ENCODE assay signal across 13 cellular contexts in the genomic region with DNA sequence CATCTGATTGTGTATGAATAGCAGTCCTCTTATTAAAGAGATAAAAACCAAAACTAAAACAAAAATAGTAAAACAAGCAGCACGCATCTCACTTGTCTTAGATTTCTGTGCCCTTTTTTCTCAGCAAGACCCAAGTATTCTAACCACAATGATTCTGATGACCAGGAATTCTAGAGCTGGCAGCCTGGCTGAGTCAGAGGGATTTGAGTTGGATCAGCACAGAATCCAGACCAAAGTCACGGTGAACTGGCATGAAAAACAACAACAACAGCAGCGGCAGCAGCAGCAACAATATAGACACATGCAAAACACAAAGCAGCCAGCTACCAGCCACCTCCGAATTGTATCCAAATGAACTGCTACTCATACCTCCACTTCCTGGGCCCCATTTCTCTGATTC.
A peak's percentile ranks its signal among the peaks of the same experiment; 100 is the strongest.
DNase-seq lines count a peak whose midpoint lies in the region; FAIRE-seq and TF ChIP-seq lines count a peak whose summit lies in the region.
"Had no signal": no experiment of that assay in that cellular context is flagged by ENCODE, and none has a peak within 500 bp of the region (broad histone marks: within the 10 kb centered on the region; RNA-seq: fewer than 3 reads in every experiment).

No MANE protein-coding gene starts in this region.

- H3K27me3 ChIP-seq in bronchial epithelial cell (ENCODE audit: control insufficient read depth, insufficient read depth, low read length) (no peaks in the 10 kb centered on the region), mesenchymal stem cell (ENCODE audit: control insufficient read depth in 1 of 2, insufficient read depth in 1 of 2, low read length in 2 of 2) (no peaks in the 10 kb centered on the region)
- H3K27me3 ChIP-seq: left lung had no signal

- no peak overlapping the region for H2BK120ac ChIP-seq in mesenchymal stem cell (ENCODE audit: low read depth, low read length)

- intact Hi-C loops in head of caudate nucleus (cut with DNase I), result no loop called here

- TF ChIP-seq CTCF in AG10803 (conservative IDR thresholded peaks at IDR 0.05; ENCODE audit: low read length) (no peak), bronchial epithelial cell (IDR thresholded peaks at IDR 0.05; ENCODE audit: insufficient read depth, low read length, severe bottlenecking) (no peak)

- DNase-seq in AG10803 (ENCODE audit: low read depth) (peak; percentile 83), NCI-H526 (lab: John Stamatoyannopoulos, UW) (peak; percentile 61 to 74), bronchial epithelial cell (ENCODE audit: low read depth) (peak; percentile 52), mesenchymal stem cell (peak; percentile 63), head of caudate nucleus (no peak), iPS-NIHi7 (ENCODE audit: extremely low spot score) (no peak), NCI-H69 (lab: John Stamatoyannopoulos, UW) (no peak)
- DNase-seq in effector CD8-positive, alpha-beta T cell (lab: John Stamatoyannopoulos, UW), result no peak
- DNase-seq: activated T-cell treated with anti-CD3 and anti-CD28 coated beads, Interleukin-2, amount 50 U/mL, for 72 hours; DMS79; foreskin melanocyte; left lung; stimulated activated CD4-positive, alpha-beta T cell treated with anti-CD3 and anti-CD28 coated beads, Interleukin-12 subunit alpha, Interleukin-12 subunit beta, amount 100 ng/mL, for 4 hours had no signal

- no peak overlapping the region for H2BK15ac ChIP-seq in mesenchymal stem cell (ENCODE audit: low read depth, poor library complexity, severe bottlenecking)

- H3K79me1 ChIP-seq in mesenchymal stem cell (replicated peaks; ENCODE audit: low read length, poor library complexity, severe bottlenecking), result no peaks in the 10 kb centered on the region

- H3K23ac ChIP-seq in mesenchymal stem cell (ENCODE audit: low read length in 2 of 2), result no peak overlapping the region

- FAIRE-seq in bronchial epithelial cell (lab: Jason Lieb, UNC), result no peak

- 38% methylated on average over 4 of the region's 4 CpGs for WGBS in mesenchymal stem cell

- H3K9me3 ChIP-seq in mesenchymal stem cell (ENCODE audit: control insufficient read depth, low read length), result peaks cover 6% of the 10 kb centered on the region

- H3K14ac ChIP-seq in mesenchymal stem cell (ENCODE audit: low read length in 2 of 2), result no peak overlapping the region

- no peak overlapping the region for H4K91ac ChIP-seq in mesenchymal stem cell (ENCODE audit: low read length)

- peak overlapping the region; percentile 53 for H3K9ac ChIP-seq in mesenchymal stem cell (ENCODE audit: low read length)

- no peak overlapping the region for H3K27ac ChIP-seq in mesenchymal stem cell (ENCODE audit: low read length, poor library complexity, severe bottlenecking)
- H3K27ac ChIP-seq: left lung had no signal

- no peak overlapping the region for H4K8ac ChIP-seq in mesenchymal stem cell (ENCODE audit: low read length)

- no peak overlapping the region for H2BK5ac ChIP-seq in mesenchymal stem cell (ENCODE audit: low read depth, low read length, poor library complexity, severe bottlenecking)

- peak overlapping the region in 1 of 2 experiments; percentile 39 for H2BK12ac ChIP-seq in mesenchymal stem cell (ENCODE audit: low read length in 2 of 2)

- H3K4me2 ChIP-seq in mesenchymal stem cell (ENCODE audit: low read length, poor library complexity, severe bottlenecking), result no peak overlapping the region

- H3K4me3 ChIP-seq in AG10803 (ENCODE audit: low read length), result peak overlapping the region; percentile 15; the same call in 1 of the 2 replicates
- no peak overlapping the region for H3K4me3 ChIP-seq in bronchial epithelial cell (ENCODE audit: low read depth, low read length)
- no peak overlapping the region for H3K4me3 ChIP-seq in mesenchymal stem cell (ENCODE audit: insufficient read depth in 1 of 2, low read depth in 1 of 2, low read length in 2 of 2)
- H3K4me3 ChIP-seq: left lung had no signal

- peaks cover 2% of the 10 kb centered on the region for H3K4me1 ChIP-seq in mesenchymal stem cell (ENCODE audit: control insufficient read depth, insufficient read depth, low read depth, low read length)
- H3K4me1 ChIP-seq: left lung had no signal

- H2AK5ac ChIP-seq in mesenchymal stem cell (ENCODE audit: low read length, severe bottlenecking), result no peak overlapping the region

- peak overlapping the region; percentile 71 for H2AFZ ChIP-seq in mesenchymal stem cell (ENCODE audit: low read depth, low read length)

- H3K4ac ChIP-seq in mesenchymal stem cell (ENCODE audit: low read depth in 1 of 2, low read length in 2 of 2), result no peak overlapping the region

- H3K36me3 ChIP-seq in bronchial epithelial cell (ENCODE audit: control insufficient read depth, insufficient read depth, low read length) (no peaks in the 10 kb centered on the region), mesenchymal stem cell (ENCODE audit: control insufficient read depth in 1 of 2, insufficient read depth in 2 of 2, low read depth in 1 of 2, low read length in 2 of 2) (no peaks in the 10 kb centered on the region)
- H3K36me3 ChIP-seq: left lung had no signal

- H3K18ac ChIP-seq in mesenchymal stem cell (ENCODE audit: low read depth in 1 of 2, low read length in 2 of 2), result peak overlapping the region in 1 of 2 experiments; percentile 38

Comparison
In these comparisons a context has a peak if more than half of its experiments do, and no peak if none do; other contexts are left out.
1. DNase-seq: peak in AG10803 (single experiment), NCI-H526 (2 of 2), bronchial epithelial cell (single experiment) and mesenchymal stem cell (single experiment); none in effector CD8-positive, alpha-beta T cell (single experiment), head of caudate nucleus (0 of 42), iPS-NIHi7 (single experiment) and NCI-H69 (single experiment).